Comparison of ENCODE assay signal across 30 cellular contexts in the genomic region with DNA sequence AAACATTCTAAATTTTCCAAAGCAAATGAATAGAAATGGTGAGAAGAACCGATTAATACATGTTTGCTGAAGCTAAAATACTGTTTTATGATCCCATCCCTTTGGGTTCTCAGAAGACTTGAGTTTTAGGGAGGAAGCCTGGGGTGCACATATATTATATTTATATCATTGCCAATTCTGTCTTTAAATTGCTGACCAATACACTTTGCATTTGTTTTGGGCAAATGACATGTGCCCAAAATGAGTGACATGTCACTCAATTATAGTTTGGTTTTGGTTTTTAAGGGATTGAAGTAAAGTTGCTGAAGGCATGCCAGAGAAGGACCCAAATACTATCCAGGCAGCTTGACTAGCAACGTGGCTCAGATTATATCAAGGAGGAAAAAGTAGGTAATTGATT.
"Had no signal": no experiment of that assay in that cellular context is flagged by ENCODE, and none has a peak within 500 bp of the region (broad histone marks: within the 10 kb centered on the region; RNA-seq: fewer than 3 reads in every experiment).

No MANE protein-coding gene starts in this region.

- H3K27me3 ChIP-seq: brain microvascular endothelial cell, colonic mucosa, esophagus squamous epithelium, gastroesophageal sphincter, heart right ventricle had no signal

- H3K27ac ChIP-seq: brain microvascular endothelial cell, colonic mucosa, epithelial cell of prostate, WERI-Rb-1 had no signal

- ATAC-seq: activated CD4-positive, CD25-positive, alpha-beta regulatory T cell treated with anti-CD3 and anti-CD28 coated beads, Interleukin-2, amount 50 U/mL, for 24 hours; activated CD8-positive, alpha-beta T cell treated with anti-CD3 and anti-CD28 coated beads for 36 hours; activated T-cell treated with anti-CD3 and anti-CD28 coated beads, Interleukin-2, amount 50 U/mL, for 4 hours; gastroesophageal sphincter; T-helper 17 cell had no signal

- H3K36me3 ChIP-seq: brain microvascular endothelial cell, colonic mucosa, esophagus squamous epithelium, gastroesophageal sphincter, heart right ventricle, WERI-Rb-1 had no signal

- H3K4me1 ChIP-seq: colonic mucosa had no signal

- DNase-seq: activated B cell treated with CpG ODN at 0.5 μM for 24 hours; activated CD4-positive, alpha-beta T cell treated with anti-CD3 and anti-CD28 coated beads for 48 hours; activated CD4-positive, alpha-beta T cell treated with anti-CD3 and anti-CD28 coated beads, Interleukin-2, amount 50 U/mL, for 1 hour; activated CD4-positive, alpha-beta T cell treated with anti-CD3 and anti-CD28 coated beads, Interleukin-2, amount 50 U/mL, for 48 hours; activated CD8-positive, alpha-beta memory T cell treated with anti-CD3 and anti-CD28 coated beads for 24 hours; activated CD8-positive, alpha-beta T cell treated with anti-CD3 and anti-CD28 coated beads for 36 hours; activated effector memory CD4-positive, alpha-beta T cell treated with Interleukin-2 at 50 U/mL for 16 hours; activated gamma-delta T cell treated with Interleukin-2 at 50 U/mL for 16 hours; activated naive CD4-positive, alpha-beta T cell treated with anti-CD3 and anti-CD28 coated beads, Interleukin-2, amount 50 U/mL, for 16 hours; activated naive CD4-positive, alpha-beta T cell treated with Interleukin-2 at 50 U/mL for 16 hours; activated T-cell treated with anti-CD3 and anti-CD28 coated beads, Interleukin-2, amount 50 U/mL, for 4 hours; amniotic stem cell; anterior cingulate cortex; brain microvascular endothelial cell; caudate nucleus; cerebellar nuclear complex; colonic mucosa; effector CD8-positive, alpha-beta T cell; esophagus squamous epithelium; foreskin melanocyte; heart right ventricle; T-helper 17 cell; T1000; WERI-Rb-1 had no signal

- H3K4me3 ChIP-seq: colonic mucosa, esophagus squamous epithelium, gastroesophageal sphincter, heart right ventricle had no signal

- FAIRE-seq: astrocyte, endometrium, endothelial cell of umbilical vein had no signal

- H3K9me3 ChIP-seq: colonic mucosa, esophagus squamous epithelium, gastroesophageal sphincter, heart right ventricle had no signal
